17 cellular contexts compared by ENCODE assay signal in genomic region chr1:226688852-226689251, GRCh38. TPM values are rescaled to one million over a fixed set of nuclear protein-coding genes. Genes with fewer than 3 reads are reported as not detected.
DNase-seq lines count a peak whose midpoint lies in the region; ATAC-seq lines count a peak whose summit lies in the region.
"Had no signal": no experiment of that assay in that cellular context is flagged by ENCODE, and none has a peak within 500 bp of the region (broad histone marks: within the 10 kb centered on the region; RNA-seq: fewer than 3 reads in every experiment).

No MANE protein-coding gene starts in this region.

- H3K9me3 ChIP-seq in muscle layer of duodenum (ENCODE audit: control insufficient read depth in 1 of 2, low read length in 2 of 2) = no peaks in the 10 kb centered on the region
- H3K9me3 ChIP-seq: pancreas had no signal

- POLR2A ChIA-PET in activated CD4-positive, alpha-beta T cell treated with anti-CD3 and anti-CD28 coated beads for 36 hours (lab: Charles Lee) = interaction anchor here (1.5 kb wide), 1 partner anchor 11 kb away, joined by 4 read pairs; no protein-coding TSS in a partner anchor
- POLR2A ChIA-PET in activated naive CD8-positive, alpha-beta T cell treated with anti-CD3 and anti-CD28 coated beads, Interleukin-2, amount 10 ng/mL, durations not matched to agents 7 days and 5 days (lab: Charles Lee) = interaction anchor here (1.5 to 2.3 kb wide), 3 partner anchors 10 to 46 kb away, joined by 4 to 5 read pairs (median 5); no protein-coding TSS in a partner anchor

- no peak overlapping the region for H3K4me3 Mint-ChIP-seq in activated CD4-positive, alpha-beta T cell treated with anti-CD3 and anti-CD28 coated beads for 36 hours
- no peak overlapping the region for H3K4me3 Mint-ChIP-seq in activated naive CD8-positive, alpha-beta T cell treated with anti-CD3 and anti-CD28 coated beads, Interleukin-2, amount 10 ng/mL, durations not matched to agents 7 days and 5 days

- H3K9me3 Mint-ChIP-seq in activated CD4-positive, alpha-beta T cell treated with anti-CD3 and anti-CD28 coated beads for 36 hours (ENCODE audit: low read depth) = no peaks in the 10 kb centered on the region
- no peaks in the 10 kb centered on the region for H3K9me3 Mint-ChIP-seq in activated naive CD8-positive, alpha-beta T cell treated with anti-CD3 and anti-CD28 coated beads, Interleukin-2, amount 10 ng/mL, durations not matched to agents 7 days and 5 days

- H3K27me3 ChIP-seq in muscle layer of duodenum (ENCODE audit: low read depth, low read length) = no peaks in the 10 kb centered on the region
- H3K27me3 ChIP-seq: pancreas had no signal

- DNase-seq in activated CD4-positive, alpha-beta T cell treated with anti-CD3 and anti-CD28 coated beads for 36 hours = no peak
- DNase-seq in activated CD4-positive, alpha-beta T cell treated with anti-CD3 and anti-CD28 coated beads for 48 hours = no peak
- no peak for DNase-seq in activated naive CD8-positive, alpha-beta T cell treated with anti-CD3 and anti-CD28 coated beads, Interleukin-2, amount 10 ng/mL, durations not matched to agents 7 days and 5 days
- DNase-seq in superior temporal gyrus (ENCODE audit: extremely low spot score) (peak; percentile 73), AG08395 (ENCODE audit: low spot score) (no peak), HPDE6-E6E7 (ENCODE audit: extremely low spot score) (no peak)
- DNase-seq: 8988T; activated CD4-positive, alpha-beta T cell treated with anti-CD3 and anti-CD28 coated beads, Interleukin-2, amount 50 U/mL, for 4 hours; DMS153; GOT3; MM.1S; pancreas; PC-3; stimulated activated CD4-positive, alpha-beta T cell treated with anti-CD3 and anti-CD28 coated beads, Interleukin-1b, Interleukin-23, amount 100 ng/mL, for 48 hours; T-helper 2 cell had no signal

- peaks cover 43 to 91% of the 10 kb centered on the region in 2 donors for H3K4me1 ChIP-seq in muscle layer of duodenum (ENCODE audit: control insufficient read depth in 1 of 2, insufficient read depth in 2 of 2, low read length in 2 of 2)
- H3K4me1 ChIP-seq: pancreas had no signal

- ATAC-seq in activated CD4-positive, alpha-beta T cell treated with anti-CD3 and anti-CD28 coated beads for 36 hours = no peak
- ATAC-seq in activated naive CD8-positive, alpha-beta T cell treated with anti-CD3 and anti-CD28 coated beads, Interleukin-2, amount 10 ng/mL, durations not matched to agents 7 days and 5 days (ENCODE audit: low read depth) = no peak
- ATAC-seq in HG02623 (IDR thresholded peaks at IDR 0.05; ENCODE audit: unreplicated experiment) = no peak
- ATAC-seq: pancreas, PC-3 had no signal

- intact Hi-C loops in activated CD4-positive, alpha-beta T cell treated with anti-CD3 and anti-CD28 coated beads for 36 hours (cut with DNase I, micrococcal nuclease) = loop anchor here (5.0 kb wide), 1 partner anchor 37 kb away; no protein-coding TSS in a partner anchor

- no peak overlapping the region for H3K4me3 ChIP-seq in muscle layer of duodenum (ENCODE audit: low read depth in 1 of 2, low read length in 2 of 2)
- H3K4me3 ChIP-seq: pancreas had no signal

- H3K27me3 Mint-ChIP-seq in activated CD4-positive, alpha-beta T cell treated with anti-CD3 and anti-CD28 coated beads for 36 hours = no peaks in the 10 kb centered on the region
- H3K27me3 Mint-ChIP-seq in activated naive CD8-positive, alpha-beta T cell treated with anti-CD3 and anti-CD28 coated beads, Interleukin-2, amount 10 ng/mL, durations not matched to agents 7 days and 5 days = no peaks in the 10 kb centered on the region

- CTCF ChIA-PET in activated CD4-positive, alpha-beta T cell treated with anti-CD3 and anti-CD28 coated beads for 36 hours (lab: Charles Lee) = interaction anchor here (0.7 to 5.9 kb wide), 9 partner anchors 10 to 281 kb away, joined by 3 to 45 read pairs (median 5); no protein-coding TSS in a partner anchor

- peak overlapping the region; percentile 100 for H3K27ac Mint-ChIP-seq in activated CD4-positive, alpha-beta T cell treated with anti-CD3 and anti-CD28 coated beads for 36 hours
- H3K27ac Mint-ChIP-seq in activated naive CD8-positive, alpha-beta T cell treated with anti-CD3 and anti-CD28 coated beads, Interleukin-2, amount 10 ng/mL, durations not matched to agents 7 days and 5 days = peak overlapping the region; percentile 60

- H3K27ac ChIP-seq in muscle layer of duodenum (ENCODE audit: low read length) = peak overlapping the region; percentile 78
- H3K27ac ChIP-seq: pancreas had no signal

- peaks cover 45% of the 10 kb centered on the region for H3K36me3 Mint-ChIP-seq in activated CD4-positive, alpha-beta T cell treated with anti-CD3 and anti-CD28 coated beads for 36 hours (ENCODE audit: low read depth)
- H3K36me3 Mint-ChIP-seq in activated naive CD8-positive, alpha-beta T cell treated with anti-CD3 and anti-CD28 coated beads, Interleukin-2, amount 10 ng/mL, durations not matched to agents 7 days and 5 days = peaks cover 36% of the 10 kb centered on the region

- no peaks in the 10 kb centered on the region for H3K36me3 ChIP-seq in muscle layer of duodenum (ENCODE audit: control insufficient read depth in 1 of 2, insufficient read depth in 2 of 2, low read length in 2 of 2)
- H3K36me3 ChIP-seq: pancreas had no signal

- peaks cover 100% of the 10 kb centered on the region for H3K4me1 Mint-ChIP-seq in activated CD4-positive, alpha-beta T cell treated with anti-CD3 and anti-CD28 coated beads for 36 hours
- peaks cover 80% of the 10 kb centered on the region for H3K4me1 Mint-ChIP-seq in activated naive CD8-positive, alpha-beta T cell treated with anti-CD3 and anti-CD28 coated beads, Interleukin-2, amount 10 ng/mL, durations not matched to agents 7 days and 5 days

RNA-seq across cellular contexts. Expression of gene ITPKB, which starts 50.2 kb away (rescaled TPM):
- total RNA-seq in activated CD4-positive, alpha-beta T cell treated with anti-CD3 and anti-CD28 coated beads for 36 hours = 10 to 100 TPM; 31.0 to 31.9 TPM
- 10 to 100 TPM; 75.3 to 76.9 TPM for total RNA-seq in activated naive CD8-positive, alpha-beta T cell treated with anti-CD3 and anti-CD28 coated beads, Interleukin-2, amount 10 ng/mL, durations not matched to agents 7 days and 5 days
